In genomic region chr5:172683696-172684464, GRCh38 we compare ENCODE assay signal across 11 cellular contexts. TPM values are rescaled to one million over a fixed set of nuclear protein-coding genes. Genes with fewer than 3 reads are reported as not detected.
A peak's percentile ranks its signal among the peaks of the same experiment; 100 is the strongest.
DNase-seq lines count a peak whose midpoint lies in the region; ATAC-seq and TF ChIP-seq lines count a peak whose summit lies in the region.
"Had no signal": no experiment of that assay in that cellular context is flagged by ENCODE, and none has a peak within 500 bp of the region (broad histone marks: within the 10 kb centered on the region; RNA-seq: fewer than 3 reads in every experiment).

No MANE protein-coding gene starts in this region.

- H3K36me3 Mint-ChIP-seq in osteocyte (ENCODE audit: unreplicated experiment) (no peaks in the 10 kb centered on the region), type B pancreatic cell (peaks cover 21% of the 10 kb centered on the region)

- no peaks in the 10 kb centered on the region for H3K4me1 Mint-ChIP-seq in osteocyte (ENCODE audit: unreplicated experiment)
- H3K4me1 Mint-ChIP-seq in type B pancreatic cell (ENCODE audit: unreplicated experiment): peaks cover 19% of the 10 kb centered on the region

- H3K27me3 Mint-ChIP-seq in osteocyte (ENCODE audit: unreplicated experiment): no peaks in the 10 kb centered on the region
- H3K27me3 Mint-ChIP-seq in type B pancreatic cell: peaks cover 37% of the 10 kb centered on the region

- no peak for TF ChIP-seq CTCF in osteocyte (IDR thresholded peaks at IDR 0.05)
- TF ChIP-seq CTCF in type B pancreatic cell (conservative IDR thresholded peaks at IDR 0.05): no peak

- no peaks in the 10 kb centered on the region for H3K9me3 Mint-ChIP-seq in osteocyte (ENCODE audit: unreplicated experiment)
- H3K9me3 Mint-ChIP-seq in type B pancreatic cell: peaks cover 10% of the 10 kb centered on the region

- no peak overlapping the region for H3K27ac Mint-ChIP-seq in osteocyte (ENCODE audit: unreplicated experiment)
- H3K27ac Mint-ChIP-seq in type B pancreatic cell: no peak overlapping the region

- ATAC-seq in left cardiac atrium: peak in 1 of 2 donors; percentile 11
- ATAC-seq in Right ventricle myocardium superior (ENCODE audit: poor library complexity): no peak
- no peak for ATAC-seq in GM18867 (IDR thresholded peaks at IDR 0.05; ENCODE audit: unreplicated experiment)
- no peak for ATAC-seq in HG02610 (IDR thresholded peaks at IDR 0.05; ENCODE audit: unreplicated experiment)
- ATAC-seq: psoas muscle had no signal

- intact Hi-C loops in left cardiac atrium (cut with DNase I) (no loop called here), Right ventricle myocardium superior (cut with DNase I) (no loop called here)

- DNase-seq in left cardiac atrium (peak; percentile 45), Right ventricle myocardium superior (no peak), osteocyte (ENCODE audit: extremely low spot score, unreplicated experiment) (no peak), type B pancreatic cell (ENCODE audit: extremely low spot score, unreplicated experiment) (no peak), dermis blood vessel endothelial cell (no peak)
- peak; percentile 69 for DNase-seq in central memory CD4-positive, alpha-beta T cell
- DNase-seq: 8988T, SJCRH30 had no signal

- H3K4me3 Mint-ChIP-seq in osteocyte (ENCODE audit: unreplicated experiment) (peak overlapping the region; percentile 32), type B pancreatic cell (peak overlapping the region; percentile 51)

RNA-seq across cellular contexts. Expression of gene NEURL1B, which starts 42.8 kb away (rescaled TPM):
- 10 to 100 TPM; 20.6 to 33.6 TPM for total RNA-seq in left cardiac atrium
- 28.8 TPM for total RNA-seq in Right ventricle myocardium superior
- total RNA-seq in osteocyte: 1.5 and 1.7 TPM in 2 replicates
- total RNA-seq in type B pancreatic cell (ENCODE audit: low replicate concordance): 6.2 and 7.6 TPM in 2 replicates
- total RNA-seq in dermis blood vessel endothelial cell: 6.9 and 26.0 TPM in 2 replicates

Comparison
In these comparisons a context has a peak if more than half of its experiments do, and no peak if none do; other contexts are left out.
1. DNase-seq: peak in left cardiac atrium (single experiment) and central memory CD4-positive, alpha-beta T cell (single experiment); none in Right ventricle myocardium superior (single experiment), osteocyte (single experiment), type B pancreatic cell (single experiment) and dermis blood vessel endothelial cell (single experiment).